Comparison of ENCODE assay signal across 1 cellular context in the genomic region with DNA sequence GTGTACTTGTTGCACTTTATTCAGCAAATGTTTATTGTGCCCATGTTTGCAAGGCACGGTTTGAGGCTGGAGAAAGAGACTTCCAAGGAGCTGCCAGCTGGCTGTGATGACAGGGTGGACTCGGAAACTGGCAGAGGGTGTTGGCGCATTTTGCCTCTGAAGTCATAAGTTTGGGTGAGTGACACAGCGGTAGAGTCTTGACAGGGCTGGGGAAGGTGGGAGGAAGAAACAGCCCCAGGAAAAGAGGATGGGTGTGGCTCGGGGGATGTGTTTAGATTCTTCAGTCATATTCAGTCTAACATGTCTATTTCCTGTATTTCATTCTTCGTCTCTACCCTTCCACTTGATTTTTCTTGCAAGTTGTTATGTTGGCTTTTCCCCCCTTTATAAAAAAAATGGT.
TF ChIP-seq lines count a peak whose summit lies in the region.

No MANE protein-coding gene starts in this region.

TF ChIP-seq in HEK293, 187 proteins besides CTCF, POLR2A, EP300 and RAD21 (continued from another document):
- 0 out of 2 replicates have a peak, but pooled peaks have one; percentile 21 for TF ChIP-seq PRDM10 (tag by site-specific recombination; IDR thresholded peaks at IDR 0.05)
- TF ChIP-seq, protein P1, sequence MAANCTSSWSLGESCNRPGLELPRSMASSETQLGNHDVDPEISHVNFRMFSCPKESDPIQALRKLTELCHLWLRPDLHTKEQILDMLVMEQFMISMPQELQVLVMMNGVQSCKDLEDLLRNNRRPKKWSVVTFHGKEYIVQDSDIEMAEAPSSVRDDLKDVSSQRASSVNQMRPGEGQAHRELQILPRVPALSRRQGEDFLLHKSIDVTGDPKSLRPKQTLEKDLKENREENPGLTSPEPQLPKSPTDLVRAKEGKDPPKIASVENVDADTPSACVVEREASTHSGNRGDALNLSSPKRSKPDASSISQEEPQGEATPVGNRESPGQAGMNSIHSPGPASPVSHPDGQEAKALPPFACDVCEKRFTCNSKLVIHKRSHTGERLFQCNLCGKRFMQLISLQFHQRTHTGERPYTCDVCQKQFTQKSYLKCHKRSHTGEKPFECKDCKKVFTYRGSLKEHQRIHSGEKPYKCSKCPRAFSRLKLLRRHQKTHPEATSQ (tag by site-specific recombination; IDR thresholded peaks at IDR 0.05): no peak
- no peak for TF ChIP-seq ZNF555 (tag by site-specific recombination; conservative IDR thresholded peaks at IDR 0.05)
- TF ChIP-seq ZNF830 (tag by site-specific recombination; IDR thresholded peaks at IDR 0.05; ENCODE audit: low read depth): no peak
- TF ChIP-seq ZNF37A (tag by site-specific recombination; IDR thresholded peaks at IDR 0.05): no peak
- TF ChIP-seq ZNF658 (tag by site-specific recombination; IDR thresholded peaks at IDR 0.05): no peak
- no peak for TF ChIP-seq ZNF660 (tag by site-specific recombination; IDR thresholded peaks at IDR 0.05)
